Comparison of ENCODE assay signal across 24 cellular contexts in genomic region chrX:153874091-153874365, GRCh38. TPM values are rescaled to one million over a fixed set of nuclear protein-coding genes. Genes with fewer than 3 reads are reported as not detected.
"Had no signal": no experiment of that assay in that cellular context is flagged by ENCODE, and none has a peak within 500 bp of the region (broad histone marks: within the 10 kb centered on the region; RNA-seq: fewer than 3 reads in every experiment).

No MANE protein-coding gene starts in this region.

- H3K9me3 Mint-ChIP-seq: stimulated activated naive CD8-positive, alpha-beta T cell treated with anti-CD3 and anti-CD28 coated beads, Interleukin-15, Interleukin-2, amounts not matched to agents 100 ng/mL and 50 ng/mL, for 24 hours had no signal

- H3K9me3 ChIP-seq: gastrocnemius medialis, heart left ventricle, psoas muscle, thoracic aorta, tibial nerve, upper lobe of left lung had no signal

- H2AFZ ChIP-seq: hepatocyte had no signal

- H3K27ac ChIP-seq: epithelial cell of prostate, gastrocnemius medialis, heart left ventricle, hepatocyte, psoas muscle, skin epidermis, thoracic aorta, tibial nerve, upper lobe of left lung had no signal

- H3K27me3 ChIP-seq: hepatocyte had no signal

- H3K4me3 Mint-ChIP-seq: nephron progenitor cell; stimulated activated naive B cell treated with anti-CD40 and anti-IgM and Interleukin-4, amounts not matched to agents 10 μg/mL and 1 μg/mL and 100 μg/mL, for 72 hours; stimulated activated naive CD8-positive, alpha-beta T cell treated with anti-CD3 and anti-CD28 coated beads, Interleukin-15, Interleukin-2, amounts not matched to agents 100 ng/mL and 50 ng/mL, for 24 hours had no signal

- ATAC-seq: esophagus mucosa; gastrocnemius medialis; heart left ventricle; left lobe of liver; naive thymus-derived CD4-positive, alpha-beta T cell; psoas muscle; right cardiac atrium; stimulated activated naive B cell treated with anti-CD40 and anti-IgM and Interleukin-4, amounts not matched to agents 10 μg/mL and 1 μg/mL and 100 μg/mL, for 72 hours had no signal

- H3K4me1 ChIP-seq: gastrocnemius medialis, heart left ventricle, psoas muscle, upper lobe of left lung had no signal

- H3K27ac Mint-ChIP-seq: nephron progenitor cell; stimulated activated naive B cell treated with anti-CD40 and anti-IgM and Interleukin-4, amounts not matched to agents 10 μg/mL and 1 μg/mL and 100 μg/mL, for 72 hours; stimulated activated naive CD8-positive, alpha-beta T cell treated with anti-CD3 and anti-CD28 coated beads, Interleukin-15, Interleukin-2, amounts not matched to agents 100 ng/mL and 50 ng/mL, for 24 hours had no signal

- H3K79me2 ChIP-seq: hepatocyte had no signal

- H3K4me3 ChIP-seq: gastrocnemius medialis, heart left ventricle, hepatocyte, psoas muscle, skin epidermis, thoracic aorta, tibial nerve, upper lobe of left lung had no signal

- H3K4me2 ChIP-seq: hepatocyte had no signal

- H3K36me3 ChIP-seq: gastrocnemius medialis, heart left ventricle, thoracic aorta, tibial nerve, upper lobe of left lung had no signal

- DNase-seq: effector CD4-positive, alpha-beta T cell; foreskin fibroblast; gastrocnemius medialis; mesenchymal stem cell; naive thymus-derived CD4-positive, alpha-beta T cell; nephron progenitor cell; nucleus accumbens; psoas muscle; right cardiac atrium; stimulated activated CD4-positive, alpha-beta T cell treated with anti-CD3 and anti-CD28 coated beads, Interleukin-15, amount 100 ng/mL, for 24 hours; stimulated activated CD4-positive, alpha-beta T cell treated with anti-CD3 and anti-CD28 coated beads, Interleukin-2, amount 100 ng/mL, for 48 hours; stimulated activated naive B cell treated with anti-CD40 and anti-IgM and Interleukin-4, amounts not matched to agents 10 μg/mL and 1 μg/mL and 100 μg/mL, for 72 hours; upper lobe of left lung had no signal

RNA-seq across cellular contexts. Expression of gene AVPR2, which starts 30.4 kb away (rescaled TPM):
- total RNA-seq: glomerular endothelial cell, hepatocyte, left lobe of liver, osteocyte, thoracic aorta had no signal
